1 cellular context compared by ENCODE assay signal in the genomic region with DNA sequence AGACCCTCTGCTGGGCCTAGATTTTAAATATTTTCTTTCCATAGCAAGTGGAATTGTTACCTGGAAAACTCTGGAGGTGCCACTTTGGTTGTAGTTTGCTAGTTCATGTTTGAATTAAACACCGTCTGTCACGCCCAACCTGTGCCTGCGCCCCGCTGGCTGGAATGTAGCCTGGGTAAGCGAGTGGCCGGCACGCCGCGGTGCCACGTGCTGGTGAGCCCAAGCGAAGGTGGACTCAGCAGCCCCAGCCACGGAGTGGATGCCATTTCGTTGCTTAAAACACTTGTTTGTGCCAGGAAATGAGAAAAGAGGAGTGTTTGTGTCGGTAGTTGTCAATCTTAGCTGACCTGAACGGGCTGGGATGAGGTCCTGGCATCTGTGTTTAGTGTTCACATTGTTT.
TF ChIP-seq lines count a peak whose summit lies in the region.

No MANE protein-coding gene starts in this region.

TF ChIP-seq in K562, 482 proteins besides CTCF, POLR2A, EP300 and RAD21:
- peak; percentile 71 for TF ChIP-seq RBFOX2 (IDR thresholded peaks at IDR 0.05; ENCODE audit: low read depth, low read length)
- TF ChIP-seq CBX2 (IDR thresholded peaks at IDR 0.05; ENCODE audit: insufficient read depth, low read length, poor library complexity, severe bottlenecking), result no peak
- no peak for TF ChIP-seq LCOR (CRISPR knock-in tag; IDR thresholded peaks at IDR 0.05)
- TF ChIP-seq FOXP1 (CRISPR knock-in tag; IDR thresholded peaks at IDR 0.05), result no peak
- peak; percentile 43; the same call in 1 of the 2 replicates for TF ChIP-seq POLR2G (IDR thresholded peaks at IDR 0.05; ENCODE audit: low read depth, low read length)
- TF ChIP-seq MCM3 (IDR thresholded peaks at IDR 0.05), result no peak
